Comparison of ENCODE assay signal across 26 cellular contexts in the genomic region with DNA sequence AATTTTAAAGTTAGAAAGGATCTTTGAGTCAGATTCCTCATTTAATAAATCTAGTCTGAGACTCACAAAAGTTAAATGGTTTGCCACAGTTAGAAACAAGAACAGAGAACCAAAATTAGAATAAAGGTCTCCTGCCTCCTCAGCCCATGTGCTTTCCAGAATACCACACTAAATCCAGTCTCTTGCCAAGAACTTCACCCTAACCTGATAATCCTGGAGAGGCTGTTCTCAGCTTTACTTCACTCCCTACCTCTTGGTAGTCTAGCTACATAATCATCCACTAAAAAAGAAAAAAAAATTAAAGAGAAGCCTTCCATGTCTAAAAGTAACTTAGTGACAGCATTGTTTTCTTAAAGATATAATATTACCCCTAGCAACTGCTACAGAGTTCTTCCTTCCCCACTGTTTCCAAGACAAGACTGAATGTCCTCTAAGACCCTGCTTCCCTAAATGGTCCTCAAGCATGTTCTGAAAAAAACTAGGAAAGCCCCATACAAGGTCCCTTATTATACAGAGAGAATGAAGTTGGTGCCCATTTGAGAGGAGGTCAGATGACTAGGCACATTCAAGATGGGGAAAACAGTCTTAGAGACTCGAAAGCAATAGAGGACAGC. TPM values are rescaled to one million over a fixed set of nuclear protein-coding genes. Genes with fewer than 3 reads are reported as not detected.
DNase-seq lines count a peak whose midpoint lies in the region; ATAC-seq and TF ChIP-seq lines count a peak whose summit lies in the region.
"Had no signal": no experiment of that assay in that cellular context is flagged by ENCODE, and none has a peak within 500 bp of the region (broad histone marks: within the 10 kb centered on the region; RNA-seq: fewer than 3 reads in every experiment).

No MANE protein-coding gene starts in this region.

- H3K4me1 Mint-ChIP-seq in activated CD4-positive, alpha-beta T cell treated with anti-CD3 and anti-CD28 coated beads, Interleukin-2, amount 10 ng/mL, durations not matched to agents 24 days and 14 days = peaks cover 2% of the 10 kb centered on the region
- no peaks in the 10 kb centered on the region for H3K4me1 Mint-ChIP-seq in activated CD4-positive, alpha-beta T cell treated with anti-CD3 and anti-CD28 coated beads for 36 hours
- H3K4me1 Mint-ChIP-seq: central memory CD8-positive, alpha-beta T cell; endodermal cell had no signal

- TF ChIP-seq CTCF in gastroesophageal sphincter (IDR thresholded peaks at IDR 0.05) (no peak), neutrophil (IDR thresholded peaks at IDR 0.05) (no peak), vagina (IDR thresholded peaks at IDR 0.05) (no peak)

- intact Hi-C loops in activated CD4-positive, alpha-beta T cell treated with anti-CD3 and anti-CD28 coated beads, Interleukin-2, amount 10 ng/mL, durations not matched to agents 24 days and 14 days (cut with micrococcal nuclease) = no loop called here
- intact Hi-C loops in activated CD4-positive, alpha-beta T cell treated with anti-CD3 and anti-CD28 coated beads for 36 hours (cut with DNase I, micrococcal nuclease) = no loop called here
- intact Hi-C loops in vagina (cut with DNase I) = no loop called here

- peaks cover 6% of the 10 kb centered on the region for H3K36me3 Mint-ChIP-seq in activated CD4-positive, alpha-beta T cell treated with anti-CD3 and anti-CD28 coated beads, Interleukin-2, amount 10 ng/mL, durations not matched to agents 24 days and 14 days (ENCODE audit: low read depth)
- H3K36me3 Mint-ChIP-seq in activated CD4-positive, alpha-beta T cell treated with anti-CD3 and anti-CD28 coated beads for 36 hours (ENCODE audit: low read depth) = peaks cover 4% of the 10 kb centered on the region

- POLR2A ChIA-PET in activated CD4-positive, alpha-beta T cell treated with anti-CD3 and anti-CD28 coated beads for 36 hours (lab: Charles Lee) = no interaction called here

- H3K4me1 ChIP-seq in gastroesophageal sphincter (peaks cover 7 to 42% (median 11%) of the 10 kb centered on the region in 3 donors), neutrophil (ENCODE audit: control insufficient read depth in 1 of 2, insufficient read depth in 1 of 2, low read depth in 1 of 2, low read length in 1 of 2) (peaks cover 0 to 8% of the 10 kb centered on the region in 2 experiments), vagina (peaks cover 17% of the 10 kb centered on the region)
- H3K4me1 ChIP-seq: BLaER1, upper lobe of left lung had no signal

- WGBS in gastroesophageal sphincter (ENCODE audit: low coverage in 1 of 2), 2 donors = 67 to 83% methylated on average over 1 of the region's 1 CpG

- CTCF ChIA-PET in activated CD4-positive, alpha-beta T cell treated with anti-CD3 and anti-CD28 coated beads for 36 hours (lab: Charles Lee) = no interaction called here

- H3K4me3 Mint-ChIP-seq in activated CD4-positive, alpha-beta T cell treated with anti-CD3 and anti-CD28 coated beads, Interleukin-2, amount 10 ng/mL, durations not matched to agents 24 days and 14 days = no peak overlapping the region
- no peak overlapping the region for H3K4me3 Mint-ChIP-seq in activated CD4-positive, alpha-beta T cell treated with anti-CD3 and anti-CD28 coated beads for 36 hours
- H3K4me3 Mint-ChIP-seq: central memory CD8-positive, alpha-beta T cell; endodermal cell; neural crest cell had no signal

- ATAC-seq in activated CD4-positive, alpha-beta T cell treated with anti-CD3 and anti-CD28 coated beads for 36 hours = no peak
- no peak for ATAC-seq in gastroesophageal sphincter

- H3K9me3 ChIP-seq in gastroesophageal sphincter (no peaks in the 10 kb centered on the region), neutrophil (no peaks in the 10 kb centered on the region), vagina (no peaks in the 10 kb centered on the region)
- H3K9me3 ChIP-seq: upper lobe of left lung had no signal

- no peaks in the 10 kb centered on the region for H3K27me3 Mint-ChIP-seq in activated CD4-positive, alpha-beta T cell treated with anti-CD3 and anti-CD28 coated beads, Interleukin-2, amount 10 ng/mL, durations not matched to agents 24 days and 14 days
- no peaks in the 10 kb centered on the region for H3K27me3 Mint-ChIP-seq in activated CD4-positive, alpha-beta T cell treated with anti-CD3 and anti-CD28 coated beads for 36 hours
- H3K27me3 Mint-ChIP-seq: central memory CD8-positive, alpha-beta T cell had no signal

- H3K4me3 ChIP-seq in gastroesophageal sphincter (no peak overlapping the region), neutrophil (ENCODE audit: low read depth in 1 of 2, low read length in 1 of 2) (no peak overlapping the region), vagina (no peak overlapping the region)
- H3K4me3 ChIP-seq: BLaER1, upper lobe of left lung had no signal

- no peak overlapping the region for H3K27ac Mint-ChIP-seq in activated CD4-positive, alpha-beta T cell treated with anti-CD3 and anti-CD28 coated beads, Interleukin-2, amount 10 ng/mL, durations not matched to agents 24 days and 14 days
- no peak overlapping the region for H3K27ac Mint-ChIP-seq in activated CD4-positive, alpha-beta T cell treated with anti-CD3 and anti-CD28 coated beads for 36 hours
- H3K27ac Mint-ChIP-seq: endodermal cell had no signal

- H3K36me3 ChIP-seq in gastroesophageal sphincter (no peaks in the 10 kb centered on the region), neutrophil (no peaks in the 10 kb centered on the region), vagina (no peaks in the 10 kb centered on the region)
- H3K36me3 ChIP-seq: BLaER1, upper lobe of left lung had no signal

- H3K27ac ChIP-seq in gastroesophageal sphincter (peak overlapping the region in 3 of 4 donors; percentile 7 to 53 (median 43)), neutrophil (peak overlapping the region; percentile 31), vagina (peak overlapping the region; percentile 18)
- H3K27ac ChIP-seq: BLaER1, upper lobe of left lung had no signal

- in situ Hi-C loops in KBM-7 (cut with MboI; ENCODE audit: low pct_unique_long_range_greater_than_20kb, low sequenced_read_pairs) = no loop called here

- DNase-seq in activated CD4-positive, alpha-beta T cell treated with anti-CD3 and anti-CD28 coated beads, Interleukin-2, amount 10 ng/mL, durations not matched to agents 24 days and 14 days = peak; percentile 36
- no peak for DNase-seq in activated CD4-positive, alpha-beta T cell treated with anti-CD3 and anti-CD28 coated beads for 36 hours
- DNase-seq in vagina (ENCODE audit: extremely low spot score in 2 of 2) (no peak), mesenteric fat pad (ENCODE audit: low spot score) (no peak), HuH-7 (ENCODE audit: low spot score) (no peak), KBM-7 (no peak)
- DNase-seq: 8988T; activated CD8-positive, alpha-beta memory T cell treated with anti-CD3 and anti-CD28 coated beads, Interleukin-2, amount 50 U/mL, for 48 hours; activated effector memory CD4-positive, alpha-beta T cell treated with anti-CD3 and anti-CD28 coated beads, Interleukin-2, amount 50 U/mL, for 16 hours; amniotic stem cell; endodermal cell; hypothalamus; kidney; mesendoderm; NCI-H146; NCI-H748 treated with DMSO at 0.1 percent for 48 hours; SIG-M5; stimulated activated CD4-positive, alpha-beta T cell treated with anti-CD3 and anti-CD28 coated beads, Interleukin-15, amount 100 ng/mL, for 24 hours; stimulated activated naive CD4-positive, alpha-beta T cell; T-helper 1 cell; upper lobe of left lung had no signal

- TF ChIP-seq EP300 in gastroesophageal sphincter (IDR thresholded peaks at IDR 0.05) = no peak

- H3K9me3 Mint-ChIP-seq in activated CD4-positive, alpha-beta T cell treated with anti-CD3 and anti-CD28 coated beads, Interleukin-2, amount 10 ng/mL, durations not matched to agents 24 days and 14 days = peaks cover 8% of the 10 kb centered on the region
- no peaks in the 10 kb centered on the region for H3K9me3 Mint-ChIP-seq in activated CD4-positive, alpha-beta T cell treated with anti-CD3 and anti-CD28 coated beads for 36 hours (ENCODE audit: low read depth)
- H3K9me3 Mint-ChIP-seq: central memory CD8-positive, alpha-beta T cell had no signal

- TF ChIP-seq POLR2A in gastroesophageal sphincter (IDR thresholded peaks at IDR 0.05) (no peak), vagina (IDR thresholded peaks at IDR 0.05) (no peak)

- H3K27me3 ChIP-seq in gastroesophageal sphincter (no peaks in the 10 kb centered on the region), neutrophil (no peaks in the 10 kb centered on the region), vagina (no peaks in the 10 kb centered on the region)
- H3K27me3 ChIP-seq: BLaER1, upper lobe of left lung had no signal

RNA-seq across cellular contexts. Expression of a gene that starts 56.8 kb away (rescaled TPM):
- total RNA-seq in activated CD4-positive, alpha-beta T cell treated with anti-CD3 and anti-CD28 coated beads, Interleukin-2, amount 10 ng/mL, durations not matched to agents 24 days and 14 days = 2.4 and 3.2 TPM in 2 replicates
- total RNA-seq in activated CD4-positive, alpha-beta T cell treated with anti-CD3 and anti-CD28 coated beads for 36 hours = 1 to 10 TPM; 3.1 to 3.7 TPM
- total RNA-seq in gastroesophageal sphincter (10 to 100 TPM; 10.3 to 14.6 (median 13.6) TPM), vagina (11.8 TPM), mesenteric fat pad (9.4 TPM)
